Comparison of ENCODE assay signal across 2 cellular contexts in genomic region chr16:88289001-88289400, GRCh38.
TF ChIP-seq lines count a peak whose summit lies in the region.

No MANE protein-coding gene starts in this region.

TF ChIP-seq in HEK293, 187 proteins besides CTCF, POLR2A, EP300 and RAD21 (continued from another document and continues in another):
- TF ChIP-seq ZSCAN5A (tag by site-specific recombination; IDR thresholded peaks at IDR 0.05) (no peak), ZNF324 (tag by site-specific recombination; IDR thresholded peaks at IDR 0.05) (no peak), ZNF629 (tag by site-specific recombination; IDR thresholded peaks at IDR 0.05) (no peak), ZNF112 (tag by site-specific recombination; IDR thresholded peaks at IDR 0.05) (peak; percentile 83), ZNF426 (tag by site-specific recombination; IDR thresholded peaks at IDR 0.05) (no peak), ZNF354C (tag by site-specific recombination; IDR thresholded peaks at IDR 0.05; ENCODE audit: borderline replicate concordance, low read depth) (0 out of 2 replicates have a peak, but pooled peaks have one; percentile 30), ZNF311 (tag by site-specific recombination; IDR thresholded peaks at IDR 0.05; ENCODE audit: borderline replicate concordance) (peak; percentile 98), ZNF664 (tag by site-specific recombination; IDR thresholded peaks at IDR 0.05) (no peak), YY2 (tag by site-specific recombination; IDR thresholded peaks at IDR 0.05) (peak; percentile 10; the same call in 1 of the 2 replicates), ZNF248 (tag by site-specific recombination; IDR thresholded peaks at IDR 0.05) (peak; percentile 87; the same call in 1 of the 2 replicates), SP3 (tag by site-specific recombination; IDR thresholded peaks at IDR 0.05) (no peak), SALL2 (tag by site-specific recombination; IDR thresholded peaks at IDR 0.05; ENCODE audit: borderline replicate concordance) (no peak), ZNF514 (tag by site-specific recombination; IDR thresholded peaks at IDR 0.05) (no peak), ZNF19 (tag by site-specific recombination; IDR thresholded peaks at IDR 0.05; ENCODE audit: low read depth) (no peak), ZNF624 (tag by site-specific recombination; IDR thresholded peaks at IDR 0.05) (no peak), ZNF366 (tag by site-specific recombination; conservative IDR thresholded peaks at IDR 0.05) (no peak), ZBTB11 (tag by site-specific recombination; conservative IDR thresholded peaks at IDR 0.05; ENCODE audit: low read depth) (no peak), ZNF26 (tag by site-specific recombination; IDR thresholded peaks at IDR 0.05) (peak; percentile 46; the same call in 1 of the 2 replicates), TCF7L2 (IDR thresholded peaks at IDR 0.05; ENCODE audit: borderline replicate concordance, low read depth, low read length) (no peak), ZNF423 (tag by site-specific recombination; IDR thresholded peaks at IDR 0.05) (no peak), ZNF510 (tag by site-specific recombination; IDR thresholded peaks at IDR 0.05; ENCODE audit: insufficient replicate concordance) (no peak), ZEB2 (tag by site-specific recombination; IDR thresholded peaks at IDR 0.05) (no peak), KLF10 (tag by site-specific recombination; IDR thresholded peaks at IDR 0.05) (no peak), BCL11A (tag by site-specific recombination; IDR thresholded peaks at IDR 0.05; ENCODE audit: low read depth) (no peak), RBAK (tag by site-specific recombination; IDR thresholded peaks at IDR 0.05) (peak; percentile 49; the same call in 1 of the 2 replicates), ZNF501 (tag by site-specific recombination; IDR thresholded peaks at IDR 0.05) (no peak), BCL11B (tag by site-specific recombination; IDR thresholded peaks at IDR 0.05; ENCODE audit: low read depth) (no peak), ZFHX2 (tag by site-specific recombination; conservative IDR thresholded peaks at IDR 0.05) (no peak), ZNF571 (tag by site-specific recombination; IDR thresholded peaks at IDR 0.05) (peak; percentile 56; the same call in 1 of the 2 replicates), ZSCAN30 (tag by site-specific recombination; IDR thresholded peaks at IDR 0.05) (no peak), OSR2 (tag by site-specific recombination; IDR thresholded peaks at IDR 0.05) (no peak)

TF ChIP-seq in K562, 482 proteins besides CTCF, POLR2A, EP300 and RAD21 (continued from another document and continues in another):
- no peak for TF ChIP-seq HINFP (tag; conservative IDR thresholded peaks at IDR 0.05; ENCODE audit: low read depth)
- TF ChIP-seq NCOA6 (IDR thresholded peaks at IDR 0.05), result no peak
- no peak for TF ChIP-seq ZBTB11 (CRISPR knock-in tag; IDR thresholded peaks at IDR 0.05)
- no peak for TF ChIP-seq MAFK (IDR thresholded peaks at IDR 0.05; ENCODE audit: low read length)
- no peak for TF ChIP-seq KLF1 (tag; IDR thresholded peaks at IDR 0.05)
- TF ChIP-seq SMAD2 (IDR thresholded peaks at IDR 0.05; ENCODE audit: low read depth, low read length), result no peak
- no peak for TF ChIP-seq TFAP4 (CRISPR knock-in tag; IDR thresholded peaks at IDR 0.05; ENCODE audit: borderline replicate concordance)
- no peak for TF ChIP-seq PRPF4 (IDR thresholded peaks at IDR 0.05; ENCODE audit: insufficient read depth, low read depth, low read length, poor library complexity, severe bottlenecking)
- TF ChIP-seq MLX (CRISPR knock-in tag; conservative IDR thresholded peaks at IDR 0.05), result no peak
- TF ChIP-seq ATF2 (CRISPR knock-in tag; IDR thresholded peaks at IDR 0.05), result no peak
- TF ChIP-seq FOXK1 (CRISPR knock-in tag; IDR thresholded peaks at IDR 0.05; ENCODE audit: borderline replicate concordance), result no peak
- peak in 1 of 2 experiments; percentile 63; a peak in 1 of 4 replicates for TF ChIP-seq HDAC1 (IDR thresholded peaks at IDR 0.05)
- TF ChIP-seq ILK (tag; IDR thresholded peaks at IDR 0.05; ENCODE audit: borderline replicate concordance, low read depth), result no peak
- TF ChIP-seq HBP1 (CRISPR knock-in tag; IDR thresholded peaks at IDR 0.05), result peak; percentile 58; the same call in 1 of the 2 replicates
- TF ChIP-seq HNRNPH1 (optimal IDR thresholded peaks at IDR 0.05; ENCODE audit: low read depth, low read length), result no peak
- no peak; a peak in 1 of 4 replicates for TF ChIP-seq BCLAF1 (IDR thresholded peaks at IDR 0.05; ENCODE audit: borderline replicate concordance in 1 of 2, control insufficient read depth in 1 of 2, low read depth in 2 of 2, low read length in 1 of 2)
- TF ChIP-seq SMARCA5 (IDR thresholded peaks at IDR 0.05), result peak; percentile 55; the same call in 1 of the 2 replicates
- no peak for TF ChIP-seq HDAC3 (IDR thresholded peaks at IDR 0.05; ENCODE audit: borderline replicate concordance, partially characterized antibody)
- no peak for TF ChIP-seq SAFB (IDR thresholded peaks at IDR 0.05; ENCODE audit: borderline replicate concordance, low read depth, low read length)
- no peak for TF ChIP-seq CBFA2T3 (IDR thresholded peaks at IDR 0.05)
- TF ChIP-seq CBX2 (IDR thresholded peaks at IDR 0.05; ENCODE audit: insufficient read depth, low read length, poor library complexity, severe bottlenecking), result no peak
- TF ChIP-seq ZNF507 (tag; conservative IDR thresholded peaks at IDR 0.05), result no peak
- no peak for TF ChIP-seq KLF6 (CRISPR knock-in tag; IDR thresholded peaks at IDR 0.05; ENCODE audit: borderline replicate concordance)
- no peak for TF ChIP-seq UBTF (IDR thresholded peaks at IDR 0.05; ENCODE audit: borderline replicate concordance in 1 of 2, low read depth in 2 of 2, low read length in 2 of 2)
- TF ChIP-seq DEAF1 (CRISPR knock-in tag; IDR thresholded peaks at IDR 0.05), result no peak
- TF ChIP-seq ZNF830 (CRISPR knock-in tag; IDR thresholded peaks at IDR 0.05), result no peak
- no peak for TF ChIP-seq NELFE (IDR thresholded peaks at IDR 0.05; ENCODE audit: insufficient read depth, insufficient read length)
- no peak for TF ChIP-seq MTA1 (IDR thresholded peaks at IDR 0.05; ENCODE audit: borderline replicate concordance)
- TF ChIP-seq ZFP30 (CRISPR knock-in tag; IDR thresholded peaks at IDR 0.05; ENCODE audit: borderline replicate concordance), result no peak
- TF ChIP-seq ELF1 (tag; IDR thresholded peaks at IDR 0.05), result no peak
